16 cellular contexts compared by ENCODE assay signal in the genomic region with DNA sequence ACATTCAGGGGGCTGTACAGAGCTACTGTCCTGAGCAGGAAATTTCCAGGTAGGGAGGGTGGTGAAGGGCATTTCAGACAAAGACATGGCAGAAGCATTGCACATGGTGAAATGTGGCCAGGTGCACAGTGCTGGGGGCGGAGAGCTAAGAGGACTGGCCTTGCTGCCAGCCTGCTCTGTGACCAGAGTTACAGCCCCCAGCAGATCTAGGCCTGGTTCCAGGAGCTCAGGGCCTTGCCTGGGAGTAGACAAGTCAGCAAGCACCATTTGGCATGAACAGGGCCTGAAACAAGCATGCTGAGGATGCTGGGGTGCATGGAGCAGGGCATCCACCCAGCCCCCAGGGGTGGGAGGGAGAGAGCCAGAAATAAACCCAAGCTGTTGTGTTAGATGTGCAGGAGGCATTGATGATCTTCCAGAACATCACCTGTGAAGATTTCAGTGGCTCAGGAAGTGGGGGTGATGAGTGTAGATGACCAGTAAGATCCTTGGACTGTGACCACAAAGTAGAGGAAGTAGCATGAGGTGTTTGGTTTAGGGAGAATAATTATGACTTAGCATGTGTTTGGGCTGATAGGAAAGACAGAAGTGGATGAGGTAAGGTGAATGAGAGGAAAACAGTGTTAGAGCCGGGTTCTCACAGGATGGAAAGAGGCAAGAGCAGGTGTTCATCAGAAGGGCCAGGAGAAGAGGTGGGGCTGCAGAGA.
A peak's percentile ranks its signal among the peaks of the same experiment; 100 is the strongest.
DNase-seq lines count a peak whose midpoint lies in the region; ATAC-seq and TF ChIP-seq lines count a peak whose summit lies in the region.
"Had no signal": no experiment of that assay in that cellular context is flagged by ENCODE, and none has a peak within 500 bp of the region (broad histone marks: within the 10 kb centered on the region; RNA-seq: fewer than 3 reads in every experiment).

No MANE protein-coding gene starts in this region.

- no peak for DNase-seq in activated naive CD4-positive, alpha-beta T cell treated with anti-CD3 and anti-CD28 coated beads, Interleukin-2, amount 10 ng/mL, durations not matched to agents 7 days and 5 days
- DNase-seq in activated naive CD4-positive, alpha-beta T cell treated with anti-CD3 and anti-CD28 coated beads, Interleukin-2, amount 50 U/mL, for 16 hours: no peak
- DNase-seq in activated T-helper 2 cell treated with anti-CD3 and anti-CD28 coated beads, Interferon-gamma antibody, Interleukin-2, Interleukin-4, amounts not matched to agents 10 μg/mL and 5 μg/mL and 100 μg/mL, durations not matched to agents 14 hours and 24 hours and 36 hours (ENCODE audit: low spot score): no peak
- peak in 1 of 2 donors; percentile 38 for DNase-seq in stimulated activated effector memory CD8-positive, alpha-beta T cell treated with anti-CD3 and anti-CD28 coated beads, Interleukin-12 subunit alpha, Interleukin-12 subunit beta, amount 100 ng/mL, for 72 hours (ENCODE audit: low spot score in 2 of 2)
- DNase-seq in KG1 (lab: John Stamatoyannopoulos, UW): no peak
- no peak for DNase-seq in stimulated activated CD4-positive, alpha-beta T cell treated with anti-CD3 and anti-CD28 coated beads, Interleukin-4, amount 100 ng/mL, for 24 hours
- DNase-seq: activated effector memory CD4-positive, alpha-beta T cell treated with Interleukin-2 at 50 U/mL for 16 hours; EL; left lung; NCI-H1105 treated with DMSO at 0.1 percent for 48 hours; NCI-H526 treated with DMSO at 0.1 percent for 48 hours; sigmoid colon had no signal

- no peak overlapping the region for H3K4me3 Mint-ChIP-seq in activated naive CD4-positive, alpha-beta T cell treated with anti-CD3 and anti-CD28 coated beads, Interleukin-2, amount 10 ng/mL, durations not matched to agents 7 days and 5 days
- H3K4me3 Mint-ChIP-seq in activated T-helper 2 cell treated with anti-CD3 and anti-CD28 coated beads, Interferon-gamma antibody, Interleukin-2, Interleukin-4, amounts not matched to agents 10 μg/mL and 5 μg/mL and 100 μg/mL, durations not matched to agents 14 hours and 24 hours and 36 hours (ENCODE audit: low read depth): no peak overlapping the region
- H3K4me3 Mint-ChIP-seq in stimulated activated effector memory CD8-positive, alpha-beta T cell treated with anti-CD3 and anti-CD28 coated beads, Interleukin-12 subunit alpha, Interleukin-12 subunit beta, amount 100 ng/mL, for 72 hours: no peak overlapping the region

- peaks cover 69% of the 10 kb centered on the region for H3K4me1 Mint-ChIP-seq in activated naive CD4-positive, alpha-beta T cell treated with anti-CD3 and anti-CD28 coated beads, Interleukin-2, amount 10 ng/mL, durations not matched to agents 7 days and 5 days
- peaks cover 43% of the 10 kb centered on the region for H3K4me1 Mint-ChIP-seq in activated T-helper 2 cell treated with anti-CD3 and anti-CD28 coated beads, Interferon-gamma antibody, Interleukin-2, Interleukin-4, amounts not matched to agents 10 μg/mL and 5 μg/mL and 100 μg/mL, durations not matched to agents 14 hours and 24 hours and 36 hours (ENCODE audit: low read depth)
- H3K4me1 Mint-ChIP-seq in stimulated activated effector memory CD8-positive, alpha-beta T cell treated with anti-CD3 and anti-CD28 coated beads, Interleukin-12 subunit alpha, Interleukin-12 subunit beta, amount 100 ng/mL, for 72 hours: peaks cover 59% of the 10 kb centered on the region

- H3K9me3 Mint-ChIP-seq in activated naive CD4-positive, alpha-beta T cell treated with anti-CD3 and anti-CD28 coated beads, Interleukin-2, amount 10 ng/mL, durations not matched to agents 7 days and 5 days: no peaks in the 10 kb centered on the region
- H3K9me3 Mint-ChIP-seq in activated T-helper 2 cell treated with anti-CD3 and anti-CD28 coated beads, Interferon-gamma antibody, Interleukin-2, Interleukin-4, amounts not matched to agents 10 μg/mL and 5 μg/mL and 100 μg/mL, durations not matched to agents 14 hours and 24 hours and 36 hours: no peaks in the 10 kb centered on the region
- H3K9me3 Mint-ChIP-seq in stimulated activated effector memory CD8-positive, alpha-beta T cell treated with anti-CD3 and anti-CD28 coated beads, Interleukin-12 subunit alpha, Interleukin-12 subunit beta, amount 100 ng/mL, for 72 hours: no peaks in the 10 kb centered on the region

- no peaks in the 10 kb centered on the region for H3K9me3 ChIP-seq in Loucy (ENCODE audit: insufficient read depth, low read depth, low read length)
- H3K9me3 ChIP-seq: left lung, sigmoid colon had no signal

- H3K27ac Mint-ChIP-seq in activated naive CD4-positive, alpha-beta T cell treated with anti-CD3 and anti-CD28 coated beads, Interleukin-2, amount 10 ng/mL, durations not matched to agents 7 days and 5 days: peak overlapping the region; percentile 47
- peak overlapping the region; percentile 2 for H3K27ac Mint-ChIP-seq in activated T-helper 2 cell treated with anti-CD3 and anti-CD28 coated beads, Interferon-gamma antibody, Interleukin-2, Interleukin-4, amounts not matched to agents 10 μg/mL and 5 μg/mL and 100 μg/mL, durations not matched to agents 14 hours and 24 hours and 36 hours
- H3K27ac Mint-ChIP-seq in stimulated activated effector memory CD8-positive, alpha-beta T cell treated with anti-CD3 and anti-CD28 coated beads, Interleukin-12 subunit alpha, Interleukin-12 subunit beta, amount 100 ng/mL, for 72 hours: peak overlapping the region; percentile 0

- peaks cover 32% of the 10 kb centered on the region; the same call in 1 of the 2 replicates for H3K36me3 ChIP-seq in Loucy (ENCODE audit: insufficient read depth, low read length)

- no peaks in the 10 kb centered on the region for H3K27me3 Mint-ChIP-seq in activated naive CD4-positive, alpha-beta T cell treated with anti-CD3 and anti-CD28 coated beads, Interleukin-2, amount 10 ng/mL, durations not matched to agents 7 days and 5 days
- no peaks in the 10 kb centered on the region for H3K27me3 Mint-ChIP-seq in activated T-helper 2 cell treated with anti-CD3 and anti-CD28 coated beads, Interferon-gamma antibody, Interleukin-2, Interleukin-4, amounts not matched to agents 10 μg/mL and 5 μg/mL and 100 μg/mL, durations not matched to agents 14 hours and 24 hours and 36 hours (ENCODE audit: low read depth)

- H3K27me3 ChIP-seq in Loucy (ENCODE audit: insufficient read depth, low read length, poor library complexity, severe bottlenecking): no peaks in the 10 kb centered on the region
- H3K27me3 ChIP-seq: left lung, sigmoid colon had no signal

- no peak overlapping the region for H2AFZ ChIP-seq in Loucy (ENCODE audit: low read length)

- CTCF ChIA-PET in activated naive CD4-positive, alpha-beta T cell treated with anti-CD3 and anti-CD28 coated beads, Interleukin-2, amount 10 ng/mL, durations not matched to agents 7 days and 5 days (lab: Charles Lee): interaction anchor here (0.5 to 1.0 kb wide), 2 partner anchors 21 to 59 kb away, joined by 3 read pairs; no protein-coding TSS in a partner anchor

- H3K4me2 ChIP-seq in Loucy (ENCODE audit: low read depth, low read length, poor library complexity, severe bottlenecking): peak overlapping the region; percentile 43

- no peak for TF ChIP-seq CTCF in Loucy (conservative IDR thresholded peaks at IDR 0.05; ENCODE audit: low read length)

- no peaks in the 10 kb centered on the region for H3K79me2 ChIP-seq in Loucy (ENCODE audit: insufficient read depth, low read length)

- no peaks in the 10 kb centered on the region; the same call in 1 of the 2 replicates for H3F3A ChIP-seq in Loucy (ENCODE audit: low read depth)

- H3K4me3 ChIP-seq in Loucy (ENCODE audit: low read length, poor library complexity, severe bottlenecking): no peak overlapping the region
- H3K4me3 ChIP-seq: left lung, sigmoid colon had no signal

- H3K36me3 Mint-ChIP-seq in activated naive CD4-positive, alpha-beta T cell treated with anti-CD3 and anti-CD28 coated beads, Interleukin-2, amount 10 ng/mL, durations not matched to agents 7 days and 5 days: peaks cover 78% of the 10 kb centered on the region
- peaks cover 71% of the 10 kb centered on the region for H3K36me3 Mint-ChIP-seq in activated T-helper 2 cell treated with anti-CD3 and anti-CD28 coated beads, Interferon-gamma antibody, Interleukin-2, Interleukin-4, amounts not matched to agents 10 μg/mL and 5 μg/mL and 100 μg/mL, durations not matched to agents 14 hours and 24 hours and 36 hours (ENCODE audit: low read depth)
- H3K36me3 Mint-ChIP-seq in stimulated activated effector memory CD8-positive, alpha-beta T cell treated with anti-CD3 and anti-CD28 coated beads, Interleukin-12 subunit alpha, Interleukin-12 subunit beta, amount 100 ng/mL, for 72 hours: peaks cover 82% of the 10 kb centered on the region

- H4K20me1 ChIP-seq in Loucy (ENCODE audit: insufficient read depth, low read length, poor library complexity, severe bottlenecking): no peaks in the 10 kb centered on the region

- peak; percentile 17 for ATAC-seq in stimulated activated effector memory CD8-positive, alpha-beta T cell treated with anti-CD3 and anti-CD28 coated beads, Interleukin-12 subunit alpha, Interleukin-12 subunit beta, amount 100 ng/mL, for 72 hours
- no peak for ATAC-seq in HG03196 (IDR thresholded peaks at IDR 0.05; ENCODE audit: unreplicated experiment)
- ATAC-seq: HCT116, left lung, Right ventricle myocardium inferior had no signal

- intact Hi-C loops in activated T-helper 2 cell treated with anti-CD3 and anti-CD28 coated beads, Interferon-gamma antibody, Interleukin-2, Interleukin-4, amounts not matched to agents 10 μg/mL and 5 μg/mL and 100 μg/mL, durations not matched to agents 14 hours and 24 hours and 36 hours (cut with micrococcal nuclease): no loop called here

- H3K9ac ChIP-seq in Loucy (ENCODE audit: low read depth, low read length, poor library complexity, severe bottlenecking): no peak overlapping the region

- no peaks in the 10 kb centered on the region for H3K9me2 ChIP-seq in Loucy (replicated peaks; ENCODE audit: low read depth, low read length)

- H3K4me1 ChIP-seq in Loucy (ENCODE audit: insufficient read depth, low read length, poor library complexity, severe bottlenecking): peaks cover 40% of the 10 kb centered on the region
- H3K4me1 ChIP-seq: left lung, sigmoid colon had no signal
